ENCODE assay signal across 29 cellular contexts in genomic region chrX:136325377-136325776, GRCh38. TPM values are rescaled to one million over a fixed set of nuclear protein-coding genes. Genes with fewer than 3 reads are reported as not detected.
"Had no signal": no experiment of that assay in that cellular context is flagged by ENCODE, and none has a peak within 500 bp of the region (broad histone marks: within the 10 kb centered on the region; RNA-seq: fewer than 3 reads in every experiment).

No MANE protein-coding gene starts in this region.

- H3K9me3 ChIP-seq: heart left ventricle, pancreas, prostate gland had no signal

- H3K27ac ChIP-seq: heart left ventricle, pancreas, prostate gland had no signal

- H3K36me3 ChIP-seq: heart left ventricle, pancreas, prostate gland had no signal

- H3K4me1 ChIP-seq: heart left ventricle, pancreas, prostate gland had no signal

- H3K27me3 ChIP-seq: heart left ventricle had no signal

- H3K4me3 ChIP-seq: heart left ventricle, pancreas, prostate gland had no signal

- DNase-seq: activated CD4-positive, alpha-beta T cell treated with anti-CD3 and anti-CD28 coated beads for 36 hours; activated CD4-positive, CD25-positive, alpha-beta regulatory T cell; activated CD8-positive, alpha-beta memory T cell treated with anti-CD3 and anti-CD28 coated beads, Interleukin-2, amount 10 ng/mL, durations not matched to agents 7 days and 5 days; activated CD8-positive, alpha-beta T cell treated with anti-CD3 and anti-CD28 coated beads, Interleukin-2, amount 10 ng/mL, durations not matched to agents 7 days and 5 days; activated naive CD8-positive, alpha-beta T cell treated with anti-CD3 and anti-CD28 coated beads, Interleukin-2, amount 50 U/mL, for 24 hours; activated T-cell treated with anti-CD3 and anti-CD28 coated beads, Interleukin-2, amount 50 U/mL, for 48 hours; amygdala; caudate nucleus; cortex of kidney; foreskin fibroblast; heart left ventricle; hypothalamus; immature natural killer cell; kidney; midbrain; naive thymus-derived CD4-positive, alpha-beta T cell; nucleus accumbens; pancreas; retina; small intestine; stimulated activated CD4-positive, alpha-beta T cell treated with anti-CD3 and anti-CD28 coated beads, Interleukin-4, amount 100 ng/mL, for 24 hours; T1000 had no signal

- ATAC-seq: activated CD4-positive, alpha-beta T cell treated with anti-CD3 and anti-CD28 coated beads for 36 hours; activated CD8-positive, alpha-beta memory T cell treated with anti-CD3 and anti-CD28 coated beads, Interleukin-2, amount 10 ng/mL, durations not matched to agents 7 days and 5 days; activated CD8-positive, alpha-beta T cell treated with anti-CD3 and anti-CD28 coated beads, Interleukin-2, amount 10 ng/mL, durations not matched to agents 7 days and 5 days; activated naive CD8-positive, alpha-beta T cell treated with anti-CD3 and anti-CD28 coated beads, Interleukin-2, amount 50 U/mL, for 24 hours; heart left ventricle; naive thymus-derived CD4-positive, alpha-beta T cell; pancreas; sciatic nerve; stimulated activated effector memory CD8-positive, alpha-beta T cell treated with anti-CD3 and anti-CD28 coated beads, Interleukin-12 subunit alpha, Interleukin-12 subunit beta, amount 100 ng/mL, for 72 hours had no signal

RNA-seq across cellular contexts. Expression of gene ADGRG4, which starts 24.6 kb away (rescaled TPM):
- total RNA-seq: activated CD4-positive, alpha-beta T cell treated with anti-CD3 and anti-CD28 coated beads for 36 hours; activated CD8-positive, alpha-beta memory T cell treated with anti-CD3 and anti-CD28 coated beads, Interleukin-2, amount 10 ng/mL, durations not matched to agents 7 days and 5 days; activated CD8-positive, alpha-beta T cell treated with anti-CD3 and anti-CD28 coated beads, Interleukin-2, amount 10 ng/mL, durations not matched to agents 7 days and 5 days; activated T-helper 2 cell treated with anti-CD3 and anti-CD28 coated beads, Interferon-gamma antibody, Interleukin-2, Interleukin-4, amounts not matched to agents 10 μg/mL and 5 μg/mL and 100 μg/mL, durations not matched to agents 14 hours and 24 hours and 36 hours; fibroblast of lung; lower leg skin; naive thymus-derived CD4-positive, alpha-beta T cell; pancreas had no signal
- polyA plus RNA-seq: heart left ventricle; immature natural killer cell; naive thymus-derived CD4-positive, alpha-beta T cell; neural cell had no signal
